In genomic region chr17:43578352-43578698, GRCh38 we compare ENCODE assay signal across 13 cellular contexts. TPM values are rescaled to one million over a fixed set of nuclear protein-coding genes. Genes with fewer than 3 reads are reported as not detected.
DNase-seq lines count a peak whose midpoint lies in the region; ATAC-seq and TF ChIP-seq lines count a peak whose summit lies in the region.
"Had no signal": no experiment of that assay in that cellular context is flagged by ENCODE, and none has a peak within 500 bp of the region (broad histone marks: within the 10 kb centered on the region; RNA-seq: fewer than 3 reads in every experiment).

No MANE protein-coding gene starts in this region.

- H3K36me3 Mint-ChIP-seq in T-helper 17 cell (ENCODE audit: low read depth) = no peaks in the 10 kb centered on the region
- no peaks in the 10 kb centered on the region for H3K36me3 Mint-ChIP-seq in type B pancreatic cell
- H3K36me3 Mint-ChIP-seq: activated CD4-positive, alpha-beta memory T cell treated with anti-CD3 and anti-CD28 coated beads for 36 hours had no signal

- no peak overlapping the region for H3K4me2 ChIP-seq in mesendoderm (ENCODE audit: low read length)

- H3K9me3 ChIP-seq in heart right ventricle (no peaks in the 10 kb centered on the region), T-helper 17 cell (ENCODE audit: control insufficient read depth, low read length, poor library complexity, severe bottlenecking) (no peaks in the 10 kb centered on the region), ovary (no peaks in the 10 kb centered on the region)
- H3K9me3 ChIP-seq: BE2C, uterus had no signal

- peak overlapping the region in 9 of 10 donors; percentile 43 to 86 (median 69) for H3K27ac ChIP-seq in heart right ventricle
- H3K27ac ChIP-seq in mesendoderm (ENCODE audit: low read depth, low read length) = no peak overlapping the region
- no peak overlapping the region for H3K27ac ChIP-seq in ovary
- H3K27ac ChIP-seq: uterus had no signal

- H4K5ac ChIP-seq in mesendoderm (ENCODE audit: low read length) = no peak overlapping the region

- H2BK15ac ChIP-seq in mesendoderm (replicated peaks; ENCODE audit: low read depth) = no peak overlapping the region

- H3K23ac ChIP-seq in mesendoderm (ENCODE audit: low read length) = no peak overlapping the region

- H3K9ac ChIP-seq in mesendoderm (ENCODE audit: low read length) = no peak overlapping the region

- H3K27me3 Mint-ChIP-seq in T-helper 17 cell = peaks cover 20% of the 10 kb centered on the region
- peaks cover 7% of the 10 kb centered on the region for H3K27me3 Mint-ChIP-seq in type B pancreatic cell

- H3K4me1 Mint-ChIP-seq in T-helper 17 cell (peaks cover 17% of the 10 kb centered on the region), type B pancreatic cell (ENCODE audit: unreplicated experiment) (peaks cover 52% of the 10 kb centered on the region)

- H3K4me3 Mint-ChIP-seq in T-helper 17 cell (no peak overlapping the region), type B pancreatic cell (no peak overlapping the region)
- H3K4me3 Mint-ChIP-seq: activated CD4-positive, alpha-beta memory T cell treated with anti-CD3 and anti-CD28 coated beads for 36 hours had no signal

- no peak for TF ChIP-seq CTCF in heart right ventricle (IDR thresholded peaks at IDR 0.05)
- TF ChIP-seq CTCF in type B pancreatic cell (conservative IDR thresholded peaks at IDR 0.05) = no peak
- no peak for TF ChIP-seq CTCF in ovary (IDR thresholded peaks at IDR 0.05)

- H3K4me3 ChIP-seq in heart right ventricle (no peak overlapping the region), mesendoderm (ENCODE audit: low read length) (no peak overlapping the region), ovary (no peak overlapping the region)
- H3K4me3 ChIP-seq: uterus had no signal

- H4K8ac ChIP-seq in mesendoderm (ENCODE audit: low read depth, low read length) = no peak overlapping the region

- no peak for DNase-seq in heart right ventricle
- no peak for DNase-seq in Right ventricle myocardium inferior (ENCODE audit: missing footprints)
- no peak for DNase-seq in T-helper 17 cell
- DNase-seq in mesendoderm = no peak
- no peak for DNase-seq in type B pancreatic cell (ENCODE audit: extremely low spot score, unreplicated experiment)
- no peak for DNase-seq in ovary
- DNase-seq in NCI-H2081 treated with DMSO at 0.1 percent for 48 hours (lab: John Stamatoyannopoulos, UW) = no peak
- DNase-seq: GOT3, NCI-H2107, uterus had no signal

- 65 to 82% methylated on average over 1 of the region's 1 CpG for WGBS in heart right ventricle, 2 donors
- WGBS in mesendoderm (ENCODE audit: extremely low coverage, insufficient coverage, low lambda C conversion rate) = no CpG with 5 or more reads among the region's 1 CpG
- 67 to 89% (median 69%) methylated on average over 1 of the region's 1 CpG for whole genome bisulfite sequencing in ovary, 3 donors

- H3K4ac ChIP-seq in mesendoderm (ENCODE audit: low read depth, low read length) = no peak overlapping the region

- no peaks in the 10 kb centered on the region for H3K9me3 Mint-ChIP-seq in type B pancreatic cell
- H3K9me3 Mint-ChIP-seq: activated CD4-positive, alpha-beta memory T cell treated with anti-CD3 and anti-CD28 coated beads for 36 hours had no signal

- no peak overlapping the region for H2BK120ac ChIP-seq in mesendoderm (ENCODE audit: low read depth, low read length)

- H3K36me3 ChIP-seq in heart right ventricle = no peaks in the 10 kb centered on the region
- H3K36me3 ChIP-seq in mesendoderm (ENCODE audit: control insufficient read depth, insufficient read depth, low read length) = no peaks in the 10 kb centered on the region
- H3K36me3 ChIP-seq in ovary = no peaks in the 10 kb centered on the region
- H3K36me3 ChIP-seq: BE2C, uterus had no signal

- no peak overlapping the region for H2AK5ac ChIP-seq in mesendoderm (ENCODE audit: low read length)

- no peaks in the 10 kb centered on the region for H3K79me1 ChIP-seq in mesendoderm (ENCODE audit: low read length)

- H3K79me2 ChIP-seq in mesendoderm (ENCODE audit: control insufficient read depth, insufficient read depth, low read length) = no peaks in the 10 kb centered on the region

- ATAC-seq in heart right ventricle (peak in 5 of 8 donors; percentile 5 to 17 (median 8)), Right ventricle myocardium inferior (no peak), T-helper 17 cell (no peak), GM18868 (IDR thresholded peaks at IDR 0.05; ENCODE audit: unreplicated experiment) (no peak)

- no peak for TF ChIP-seq POLR2A in ovary (IDR thresholded peaks at IDR 0.05)

- H2BK5ac ChIP-seq in mesendoderm (ENCODE audit: low read length) = no peak overlapping the region

- TF ChIP-seq EP300 in ovary (IDR thresholded peaks at IDR 0.05) = no peak

- H3K4me1 ChIP-seq in heart right ventricle (peaks cover 14 to 65% (median 34%) of the 10 kb centered on the region in 9 donors), mesendoderm (ENCODE audit: control insufficient read depth, low read depth, low read length) (no peaks in the 10 kb centered on the region), ovary (ENCODE audit: insufficient read depth) (no peaks in the 10 kb centered on the region)
- H3K4me1 ChIP-seq: BE2C had no signal

- H3K27ac Mint-ChIP-seq in T-helper 17 cell (peak overlapping the region; percentile 94), type B pancreatic cell (peak overlapping the region; percentile 67)
- H3K27ac Mint-ChIP-seq: activated CD4-positive, alpha-beta memory T cell treated with anti-CD3 and anti-CD28 coated beads for 36 hours had no signal

- H3K27me3 ChIP-seq in heart right ventricle (no peaks in the 10 kb centered on the region), mesendoderm (ENCODE audit: insufficient read depth, low read length, poor library complexity) (no peaks in the 10 kb centered on the region), ovary (no peaks in the 10 kb centered on the region)
- H3K27me3 ChIP-seq: BE2C, uterus had no signal

- H3K56ac ChIP-seq in mesendoderm (ENCODE audit: low read length) = peak overlapping the region; percentile 11

- H3K18ac ChIP-seq in mesendoderm (ENCODE audit: low read length) = no peak overlapping the region

- intact Hi-C loops in heart right ventricle (cut with DNase I) (loop anchor here in 9 of 10 donors (5.0 to 10.0 kb wide), 4 partner anchors 61 to 186 kb away; partner anchors contain the start of gene SOST (in 1 of the 9)), Right ventricle myocardium inferior (cut with DNase I) (loop anchor here (5.0 kb wide), 1 partner anchor 184 kb away; no protein-coding TSS in a partner anchor), ovary (cut with DNase I) (loop anchor here in 3 of 4 donors (10.0 kb wide), 2 partner anchors 176 to 186 kb away; partner anchors contain the start of gene SOST (in 2 of the 3))

RNA-seq across cellular contexts. Expression of gene ETV4, which starts 32.2 kb away (rescaled TPM):
- total RNA-seq in heart right ventricle (1 to 10 TPM in 3 of 10 donors, under 1 TPM in 6, not detected in 1; 0.40 to 1.6 (median 0.76) TPM), Right ventricle myocardium inferior (0.41 TPM), T-helper 17 cell (not detected), type B pancreatic cell (ENCODE audit: low replicate concordance) (18.3 and 28.2 TPM in 2 replicates), ovary (1 to 10 TPM in 3 of 7 donors, under 1 TPM in 3, not detected in 1; 0.25 to 5.3 (median 1.1) TPM)
- polyA plus RNA-seq in heart right ventricle (1 to 10 TPM in 1 of 2 donors, under 1 TPM in 1; 0.59 to 2.8 TPM), ovary (under 1 TPM; 0.33 to 0.39 TPM)
- polyA plus RNA-seq in mesendoderm (2013, experiment 1 of 2) = 116 TPM
- polyA plus RNA-seq in mesendoderm (2013, experiment 2 of 2) = 119 TPM

Comparison
In these comparisons a context has a peak if more than half of its experiments do, and no peak if none do; other contexts are left out.
1. ATAC-seq: peak in heart right ventricle (5 of 8); none in Right ventricle myocardium inferior (single experiment), T-helper 17 cell (single experiment) and GM18868 (single experiment).
2. H3K27ac ChIP-seq: peak in heart right ventricle (9 of 10); none in mesendoderm (single experiment) and ovary (0 of 2).